12 cellular contexts compared by ENCODE assay signal in the genomic region with DNA sequence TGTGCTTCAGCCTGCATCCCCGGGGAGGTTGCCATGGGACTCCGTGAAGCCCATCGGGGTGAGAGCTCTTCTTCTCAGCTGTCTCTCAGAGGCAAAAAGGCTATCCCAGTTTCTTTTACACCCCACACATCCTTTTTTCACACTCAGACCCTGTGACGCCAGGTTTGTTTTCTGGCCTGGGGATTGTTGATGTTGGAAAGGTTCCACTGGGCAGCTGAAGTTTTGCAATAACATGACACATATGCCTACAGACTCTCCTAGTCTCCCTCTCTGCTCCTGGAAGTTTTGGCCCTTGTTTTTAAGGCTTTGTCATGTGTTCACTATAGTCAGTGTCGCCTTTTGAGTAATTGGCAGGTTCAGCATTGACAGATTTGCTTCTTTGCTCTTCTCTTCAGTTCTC.
DNase-seq lines count a peak whose midpoint lies in the region; ATAC-seq and TF ChIP-seq lines count a peak whose summit lies in the region.
"Had no signal": no experiment of that assay in that cellular context is flagged by ENCODE, and none has a peak within 500 bp of the region (broad histone marks: within the 10 kb centered on the region; RNA-seq: fewer than 3 reads in every experiment).

No MANE protein-coding gene starts in this region.

- CTCF ChIA-PET in PC-9 (lab: Charles Lee): no interaction called here
- CTCF ChIA-PET in CD4-positive, alpha-beta T cell (lab: Charles Lee): no interaction called here
- CTCF ChIA-PET in activated naive CD4-positive, alpha-beta T cell treated with anti-CD3 and anti-CD28 coated beads, Interleukin-2, amount 10 ng/mL, durations not matched to agents 7 days and 5 days (lab: Charles Lee): no interaction called here

- H3K4me1 Mint-ChIP-seq in CD4-positive, alpha-beta T cell (ENCODE audit: low read depth): no peaks in the 10 kb centered on the region
- H3K4me1 Mint-ChIP-seq in activated naive CD4-positive, alpha-beta T cell treated with anti-CD3 and anti-CD28 coated beads, Interleukin-2, amount 10 ng/mL, durations not matched to agents 7 days and 5 days: no peaks in the 10 kb centered on the region
- H3K4me1 Mint-ChIP-seq: activated T-helper 17 cell treated with anti-CD3 and anti-CD28 coated beads, Interleukin-2, amount 50 U/mL, for 72 hours; CD8-positive, alpha-beta memory T cell had no signal

- POLR2A ChIA-PET in PC-9 (lab: Charles Lee; ENCODE audit: unreplicated experiment): no interaction called here
- POLR2A ChIA-PET in CD4-positive, alpha-beta T cell (lab: Charles Lee): no interaction called here

- no TSS peak for BruUV-seq in PC-9 (replicated peaks; lab: Mats Ljungman, UMichigan)

- H3K79me2 ChIP-seq in PC-9 (ENCODE audit: low read depth): no peaks in the 10 kb centered on the region
- H3K79me2 ChIP-seq in osteoblast (ENCODE audit: insufficient read depth, low read length): no peaks in the 10 kb centered on the region

- H3K4me1 ChIP-seq in PC-9 (replicated peaks; ENCODE audit: insufficient read depth): peaks cover 46% of the 10 kb centered on the region
- H3K4me1 ChIP-seq in osteoblast (ENCODE audit: insufficient read depth, low read length): peaks cover 35% of the 10 kb centered on the region

- no peak for ATAC-seq in CD4-positive, alpha-beta T cell (ENCODE audit: poor library complexity)
- ATAC-seq: activated T-helper 17 cell treated with anti-CD3 and anti-CD28 coated beads, Interleukin-2, amount 50 U/mL, for 72 hours had no signal

- H3K4me3 ChIP-seq in PC-9 (no peak overlapping the region), epithelial cell of proximal tubule (ENCODE audit: low read depth, low read length) (no peak overlapping the region), osteoblast (ENCODE audit: insufficient read depth, low read length) (no peak overlapping the region)
- H3K4me3 ChIP-seq: coronary artery had no signal

- no peaks in the 10 kb centered on the region for H3K9me3 Mint-ChIP-seq in CD4-positive, alpha-beta T cell
- no peaks in the 10 kb centered on the region for H3K9me3 Mint-ChIP-seq in activated naive CD4-positive, alpha-beta T cell treated with anti-CD3 and anti-CD28 coated beads, Interleukin-2, amount 10 ng/mL, durations not matched to agents 7 days and 5 days
- H3K9me3 Mint-ChIP-seq: activated T-helper 17 cell treated with anti-CD3 and anti-CD28 coated beads, Interleukin-2, amount 50 U/mL, for 72 hours; CD8-positive, alpha-beta memory T cell had no signal

- TF ChIP-seq CTCF in PC-9 (conservative IDR thresholded peaks at IDR 0.05): no peak
- TF ChIP-seq CTCF in epithelial cell of proximal tubule (conservative IDR thresholded peaks at IDR 0.05; ENCODE audit: low read depth, low read length): no peak
- no peak for TF ChIP-seq CTCF in osteoblast (IDR thresholded peaks at IDR 0.05; ENCODE audit: extremely low read depth, low read depth, low read length)
- TF ChIP-seq CTCF in CD4-positive, alpha-beta T cell (IDR thresholded peaks at IDR 0.05): no peak

- peak overlapping the region; percentile 14 for H3K4me2 ChIP-seq in PC-9
- peak overlapping the region; percentile 16 for H3K4me2 ChIP-seq in osteoblast (ENCODE audit: insufficient read depth, low read length)

- H3K27ac Mint-ChIP-seq in CD4-positive, alpha-beta T cell: no peak overlapping the region
- H3K27ac Mint-ChIP-seq in activated naive CD4-positive, alpha-beta T cell treated with anti-CD3 and anti-CD28 coated beads, Interleukin-2, amount 10 ng/mL, durations not matched to agents 7 days and 5 days: no peak overlapping the region
- H3K27ac Mint-ChIP-seq: activated T-helper 17 cell treated with anti-CD3 and anti-CD28 coated beads, Interleukin-2, amount 50 U/mL, for 72 hours; CD8-positive, alpha-beta memory T cell had no signal

- H3K27me3 ChIP-seq in PC-9 (ENCODE audit: insufficient read depth, low read depth): no peaks in the 10 kb centered on the region
- no peaks in the 10 kb centered on the region for H3K27me3 ChIP-seq in osteoblast (ENCODE audit: insufficient read depth, low read length)
- H3K27me3 ChIP-seq in CD4-positive, alpha-beta T cell (ENCODE audit: control insufficient read depth, insufficient read depth, low read length): peaks cover 2% of the 10 kb centered on the region

- no peak overlapping the region for H3K4me3 Mint-ChIP-seq in CD4-positive, alpha-beta T cell
- no peak overlapping the region for H3K4me3 Mint-ChIP-seq in activated naive CD4-positive, alpha-beta T cell treated with anti-CD3 and anti-CD28 coated beads, Interleukin-2, amount 10 ng/mL, durations not matched to agents 7 days and 5 days
- H3K4me3 Mint-ChIP-seq: activated T-helper 17 cell treated with anti-CD3 and anti-CD28 coated beads, Interleukin-2, amount 50 U/mL, for 72 hours; CD8-positive, alpha-beta memory T cell had no signal

- H3K36me3 ChIP-seq in PC-9 (ENCODE audit: low read depth): no peaks in the 10 kb centered on the region
- H3K36me3 ChIP-seq in osteoblast (ENCODE audit: insufficient read depth, low read length): no peaks in the 10 kb centered on the region

- H2AFZ ChIP-seq in PC-9 (no peak overlapping the region), osteoblast (ENCODE audit: low read length) (no peak overlapping the region)

- H3K27ac ChIP-seq in PC-9 (peak overlapping the region; percentile 79), osteoblast (ENCODE audit: low read depth, low read length) (peak overlapping the region; percentile 94)
- no peak overlapping the region for H3K27ac ChIP-seq in CD4-positive, alpha-beta T cell (ENCODE audit: low read depth, low read length)
- H3K27ac ChIP-seq: coronary artery had no signal

- no peaks in the 10 kb centered on the region for H3K9me2 ChIP-seq in PC-9 (ENCODE audit: insufficient read depth)

- H3F3A ChIP-seq in PC-9 (ENCODE audit: insufficient read depth, low read depth): peaks cover 9% of the 10 kb centered on the region

- H3K36me3 Mint-ChIP-seq in CD4-positive, alpha-beta T cell (ENCODE audit: low read depth): no peaks in the 10 kb centered on the region
- H3K36me3 Mint-ChIP-seq in activated naive CD4-positive, alpha-beta T cell treated with anti-CD3 and anti-CD28 coated beads, Interleukin-2, amount 10 ng/mL, durations not matched to agents 7 days and 5 days: no peaks in the 10 kb centered on the region
- H3K36me3 Mint-ChIP-seq: CD8-positive, alpha-beta memory T cell had no signal

- DNase-seq in ELR (ENCODE audit: low read depth): peak; percentile 43
- peak in 1 of 2 experiments; percentile 59 for DNase-seq in PC-9
- peak; percentile 70 for DNase-seq in epithelial cell of proximal tubule (ENCODE audit: low read depth)
- peak; percentile 51 for DNase-seq in osteoblast (ENCODE audit: insufficient read length, low spot score, missing footprints)
- no peak for DNase-seq in CD4-positive, alpha-beta T cell
- DNase-seq in stimulated activated CD8-positive, alpha-beta memory T cell treated with anti-CD3 and anti-CD28 coated beads, Interleukin-4, amount 100 ng/mL, for 48 hours: no peak
- no peak for DNase-seq in activated naive CD4-positive, alpha-beta T cell treated with anti-CD3 and anti-CD28 coated beads, Interleukin-2, amount 50 U/mL, for 16 hours
- DNase-seq in activated naive CD4-positive, alpha-beta T cell treated with anti-CD3 and anti-CD28 coated beads, Interleukin-2, amount 10 ng/mL, durations not matched to agents 7 days and 5 days: no peak
- DNase-seq: CD8-positive, alpha-beta memory T cell; NCI-H187 treated with DMSO at 0.1 percent for 48 hours had no signal

- H3K27me3 Mint-ChIP-seq in CD4-positive, alpha-beta T cell: peaks cover 13% of the 10 kb centered on the region
- H3K27me3 Mint-ChIP-seq in activated naive CD4-positive, alpha-beta T cell treated with anti-CD3 and anti-CD28 coated beads, Interleukin-2, amount 10 ng/mL, durations not matched to agents 7 days and 5 days: peaks cover 33% of the 10 kb centered on the region

- intact Hi-C loops in PC-9 (cut with micrococcal nuclease; ENCODE audit: unreplicated experiment): no loop called here
- intact Hi-C loops in CD4-positive, alpha-beta T cell (cut with DNase I, micrococcal nuclease): no loop called here

- H3K9me3 ChIP-seq in PC-9 (ENCODE audit: insufficient read depth, low read depth) (no peaks in the 10 kb centered on the region), osteoblast (ENCODE audit: low read depth, low read length) (no peaks in the 10 kb centered on the region)
- no peaks in the 10 kb centered on the region for H3K9me3 ChIP-seq in CD4-positive, alpha-beta T cell (ENCODE audit: control insufficient read depth, low read length)

- H4K20me1 ChIP-seq in PC-9 (ENCODE audit: insufficient read depth) (no peaks in the 10 kb centered on the region), osteoblast (ENCODE audit: insufficient read depth, low read length) (no peaks in the 10 kb centered on the region)

Comparison
In these comparisons a context has a peak if more than half of its experiments do, and no peak if none do; other contexts are left out.
1. DNase-seq: peak in ELR (single experiment), epithelial cell of proximal tubule (single experiment) and osteoblast (single experiment); none in CD4-positive, alpha-beta T cell (0 of 10), stimulated activated CD8-positive, alpha-beta memory T cell treated with anti-CD3 and anti-CD28 coated beads, Interleukin-4, amount 100 ng/mL, for 48 hours (single experiment), activated naive CD4-positive, alpha-beta T cell treated with anti-CD3 and anti-CD28 coated beads, Interleukin-2, amount 50 U/mL, for 16 hours (single experiment) and activated naive CD4-positive, alpha-beta T cell treated with anti-CD3 and anti-CD28 coated beads, Interleukin-2, amount 10 ng/mL, durations not matched to agents 7 days and 5 days (single experiment).